Comparison of ENCODE assay signal across 12 cellular contexts in the genomic region with DNA sequence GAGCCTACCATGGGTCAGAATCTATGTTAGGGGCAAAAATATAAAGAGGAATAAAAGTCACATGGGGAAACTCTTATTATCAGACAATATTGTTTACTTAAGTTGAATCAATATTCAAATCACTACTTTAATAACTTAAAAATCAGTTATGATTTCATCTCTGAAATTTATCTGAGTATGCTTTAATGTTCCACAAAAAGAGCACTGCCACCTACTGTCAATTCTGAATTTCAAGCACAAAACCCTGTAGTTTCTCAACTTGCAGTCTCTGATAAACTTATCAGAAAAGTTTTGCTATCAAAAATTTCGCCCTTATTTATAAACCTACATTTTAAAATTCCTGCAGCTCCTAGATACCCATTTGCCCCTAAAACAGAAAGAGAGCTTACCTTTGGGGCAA. TPM values are rescaled to one million over a fixed set of nuclear protein-coding genes. Genes with fewer than 3 reads are reported as not detected.
DNase-seq lines count a peak whose midpoint lies in the region; ATAC-seq and TF ChIP-seq lines count a peak whose summit lies in the region.
"Had no signal": no experiment of that assay in that cellular context is flagged by ENCODE, and none has a peak within 500 bp of the region (broad histone marks: within the 10 kb centered on the region; RNA-seq: fewer than 3 reads in every experiment).

No MANE protein-coding gene starts in this region.

- TF ChIP-seq CTCF in BJ (IDR thresholded peaks at IDR 0.05; ENCODE audit: insufficient read depth, low read depth, low read length) = peak; percentile 27; the same call in 1 of the 2 replicates
- peak; percentile 12 to 42 (median 19); a peak in 2 of 6 replicates for TF ChIP-seq CTCF in HCT116 (IDR thresholded peaks at IDR 0.05 in 2 of 3, conservative IDR thresholded peaks at IDR 0.05 in 1 of 3; ENCODE audit: borderline replicate concordance in 1 of 3, insufficient read depth in 1 of 3, low read depth in 2 of 3, low read length in 2 of 3)
- TF ChIP-seq CTCF in esophagus squamous epithelium (IDR thresholded peaks at IDR 0.05) = peak in 2 of 6 experiments; percentile 20 to 29

- H3K9me3 ChIP-seq in HCT116 (ENCODE audit: control insufficient read depth in 1 of 2, insufficient read depth in 1 of 2, low read depth in 1 of 2, low read length in 2 of 2) (no peaks in the 10 kb centered on the region), esophagus squamous epithelium (no peaks in the 10 kb centered on the region)

- H3K27me3 ChIP-seq in BJ (ENCODE audit: control insufficient read depth, insufficient read depth, low read length) (no peaks in the 10 kb centered on the region), HCT116 (ENCODE audit: insufficient read depth, low read length) (no peaks in the 10 kb centered on the region), esophagus squamous epithelium (no peaks in the 10 kb centered on the region)

- WGBS in esophagus squamous epithelium, 2 donors = 65 to 96% methylated on average over 1 of the region's 1 CpG

- no peak overlapping the region for H3K4me2 ChIP-seq in HCT116 (ENCODE audit: low read length)

- intact Hi-C loops in HCT116 (cut with micrococcal nuclease) (no loop called here), esophagus squamous epithelium (cut with DNase I) (no loop called here)

- H3K36me3 ChIP-seq in BJ (ENCODE audit: control insufficient read depth, insufficient read depth, low read length) (peaks cover 7% of the 10 kb centered on the region; the same call in 1 of the 2 replicates), HCT116 (ENCODE audit: control insufficient read depth in 1 of 2, insufficient read depth in 2 of 2, low read length in 2 of 2) (peaks cover 8 to 15% of the 10 kb centered on the region in 2 experiments), esophagus squamous epithelium (peaks cover 0 to 83% (median 0%) of the 10 kb centered on the region in 3 donors)

- POLR2A ChIA-PET in BJ (lab: Charles Lee) (no interaction called here), HCT116 (lab: Charles Lee) (no interaction called here)

- no peaks in the 10 kb centered on the region for H3K9me2 ChIP-seq in HCT116 (ENCODE audit: insufficient read depth)

- no TSS peak for BruUV-seq in HCT116 (replicated peaks; lab: Mats Ljungman, UMichigan)

- peak; percentile 29 for TF ChIP-seq RAD21 in HCT116 (IDR thresholded peaks at IDR 0.05; ENCODE audit: low read depth)

- peaks cover 4% of the 10 kb centered on the region; the same call in 1 of the 2 replicates for H4K20me1 ChIP-seq in HCT116 (ENCODE audit: insufficient read depth)

- CTCF ChIA-PET in BJ (lab: Yijun Ruan, JAX) (interaction anchor here (0.7 kb wide), 2 partner anchors 10 to 36 kb away, joined by 3 read pairs; no protein-coding TSS in a partner anchor), HCT116 (lab: Charles Lee) (no interaction called here)

- ATAC-seq in HCT116 = no peak
- no peak for ATAC-seq in HG02588 (IDR thresholded peaks at IDR 0.05; ENCODE audit: unreplicated experiment)
- no peak for ATAC-seq in stimulated activated memory B cell treated with anti-CD40 and anti-IgM and Interleukin-4, amounts not matched to agents 10 μg/mL and 1 μg/mL and 100 μg/mL, for 72 hours
- ATAC-seq: WTC11 had no signal

- peaks cover 32% of the 10 kb centered on the region for H3K79me2 ChIP-seq in HCT116 (ENCODE audit: insufficient read depth, low read length)

- H3K27me3 Mint-ChIP-seq in stimulated activated memory B cell treated with anti-CD40 and anti-IgM and Interleukin-4, amounts not matched to agents 10 μg/mL and 1 μg/mL and 100 μg/mL, for 72 hours = no peaks in the 10 kb centered on the region

- RAD21 ChIA-PET in HCT116 (lab: Charles Lee; ENCODE audit: low non-redundant PET in 1 of 2, low total read pairs in 2 of 2, uncharacterized antibody in 2 of 2, unreplicated experiment in 2 of 2) = no interaction called here

- no peak overlapping the region for H3K27ac ChIP-seq in HCT116 (ENCODE audit: low read depth, low read length)
- H3K27ac ChIP-seq in esophagus squamous epithelium = no peak overlapping the region
- H3K27ac ChIP-seq: skin epidermis had no signal

- H3K36me3 Mint-ChIP-seq in stimulated activated memory B cell treated with anti-CD40 and anti-IgM and Interleukin-4, amounts not matched to agents 10 μg/mL and 1 μg/mL and 100 μg/mL, for 72 hours = peaks cover 24% of the 10 kb centered on the region

- H3K4me1 ChIP-seq in HCT116 (ENCODE audit: control insufficient read depth in 1 of 2, insufficient read depth in 2 of 2, low read length in 2 of 2) = peaks cover 15 to 19% of the 10 kb centered on the region in 2 experiments
- peaks cover 0 to 11% (median 8%) of the 10 kb centered on the region in 3 donors for H3K4me1 ChIP-seq in esophagus squamous epithelium

- no peak overlapping the region for H2AFZ ChIP-seq in HCT116 (ENCODE audit: low read depth, low read length, poor library complexity, severe bottlenecking)

- H3K9me3 Mint-ChIP-seq in stimulated activated memory B cell treated with anti-CD40 and anti-IgM and Interleukin-4, amounts not matched to agents 10 μg/mL and 1 μg/mL and 100 μg/mL, for 72 hours = peaks cover 2% of the 10 kb centered on the region
- H3K9me3 Mint-ChIP-seq: WTC11 had no signal

- no peaks in the 10 kb centered on the region for H3K4me1 Mint-ChIP-seq in stimulated activated memory B cell treated with anti-CD40 and anti-IgM and Interleukin-4, amounts not matched to agents 10 μg/mL and 1 μg/mL and 100 μg/mL, for 72 hours
- H3K4me1 Mint-ChIP-seq: WTC11 had no signal

- DNase-seq in BJ (ENCODE audit: low read depth) (no peak), HCT116 (ENCODE audit: low read depth, low spot score) (no peak), amniotic epithelial cell (ENCODE audit: low read depth) (peak; percentile 16), lung microvascular endothelial cell (ENCODE audit: low read depth in 2 of 2) (peak; percentile 8 to 30), esophagus squamous epithelium (lab: John Stamatoyannopoulos, UW) (no peak)
- DNase-seq in stimulated activated CD4-positive, alpha-beta T cell treated with anti-CD3 and anti-CD28 coated beads, Interleukin-4, amount 100 ng/mL, for 24 hours = no peak
- DNase-seq: midbrain, NCI-H2081 had no signal

- H3K4me3 Mint-ChIP-seq in stimulated activated memory B cell treated with anti-CD40 and anti-IgM and Interleukin-4, amounts not matched to agents 10 μg/mL and 1 μg/mL and 100 μg/mL, for 72 hours = no peak overlapping the region
- H3K4me3 Mint-ChIP-seq: WTC11 had no signal

- H3K27ac Mint-ChIP-seq in stimulated activated memory B cell treated with anti-CD40 and anti-IgM and Interleukin-4, amounts not matched to agents 10 μg/mL and 1 μg/mL and 100 μg/mL, for 72 hours = no peak overlapping the region
- H3K27ac Mint-ChIP-seq: WTC11 had no signal

- no peak for TF ChIP-seq POLR2A in HCT116 (IDR thresholded peaks at IDR 0.05; ENCODE audit: borderline replicate concordance, extremely low read depth, insufficient read depth, insufficient read length)
- no peak for TF ChIP-seq POLR2A in esophagus squamous epithelium (IDR thresholded peaks at IDR 0.05)

- no peak overlapping the region for H3K4me3 ChIP-seq in BJ (ENCODE audit: low read depth, low read length)
- no peak overlapping the region for H3K4me3 ChIP-seq in HCT116 (replicated peaks in 1 of 2; ENCODE audit: low read depth in 1 of 2, low read length in 2 of 2)
- no peak overlapping the region for H3K4me3 ChIP-seq in esophagus squamous epithelium
- H3K4me3 ChIP-seq: skin epidermis had no signal

- H3K9ac ChIP-seq in HCT116 (ENCODE audit: low read length) = no peak overlapping the region

TF ChIP-seq in HCT116, 20 proteins besides CTCF, POLR2A, EP300 and RAD21 (continues in another document):
- no peak for TF ChIP-seq CEBPB (IDR thresholded peaks at IDR 0.05; ENCODE audit: low read depth)
- TF ChIP-seq CBX3 (IDR thresholded peaks at IDR 0.05; ENCODE audit: low read depth) = no peak
- TF ChIP-seq, protein P1, sequence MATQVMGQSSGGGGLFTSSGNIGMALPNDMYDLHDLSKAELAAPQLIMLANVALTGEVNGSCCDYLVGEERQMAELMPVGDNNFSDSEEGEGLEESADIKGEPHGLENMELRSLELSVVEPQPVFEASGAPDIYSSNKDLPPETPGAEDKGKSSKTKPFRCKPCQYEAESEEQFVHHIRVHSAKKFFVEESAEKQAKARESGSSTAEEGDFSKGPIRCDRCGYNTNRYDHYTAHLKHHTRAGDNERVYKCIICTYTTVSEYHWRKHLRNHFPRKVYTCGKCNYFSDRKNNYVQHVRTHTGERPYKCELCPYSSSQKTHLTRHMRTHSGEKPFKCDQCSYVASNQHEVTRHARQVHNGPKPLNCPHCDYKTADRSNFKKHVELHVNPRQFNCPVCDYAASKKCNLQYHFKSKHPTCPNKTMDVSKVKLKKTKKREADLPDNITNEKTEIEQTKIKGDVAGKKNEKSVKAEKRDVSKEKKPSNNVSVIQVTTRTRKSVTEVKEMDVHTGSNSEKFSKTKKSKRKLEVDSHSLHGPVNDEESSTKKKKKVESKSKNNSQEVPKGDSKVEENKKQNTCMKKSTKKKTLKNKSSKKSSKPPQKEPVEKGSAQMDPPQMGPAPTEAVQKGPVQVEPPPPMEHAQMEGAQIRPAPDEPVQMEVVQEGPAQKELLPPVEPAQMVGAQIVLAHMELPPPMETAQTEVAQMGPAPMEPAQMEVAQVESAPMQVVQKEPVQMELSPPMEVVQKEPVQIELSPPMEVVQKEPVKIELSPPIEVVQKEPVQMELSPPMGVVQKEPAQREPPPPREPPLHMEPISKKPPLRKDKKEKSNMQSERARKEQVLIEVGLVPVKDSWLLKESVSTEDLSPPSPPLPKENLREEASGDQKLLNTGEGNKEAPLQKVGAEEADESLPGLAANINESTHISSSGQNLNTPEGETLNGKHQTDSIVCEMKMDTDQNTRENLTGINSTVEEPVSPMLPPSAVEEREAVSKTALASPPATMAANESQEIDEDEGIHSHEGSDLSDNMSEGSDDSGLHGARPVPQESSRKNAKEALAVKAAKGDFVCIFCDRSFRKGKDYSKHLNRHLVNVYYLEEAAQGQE (IDR thresholded peaks at IDR 0.05; ENCODE audit: low read depth) = no peak
- no peak for TF ChIP-seq EGR1 (IDR thresholded peaks at IDR 0.05; ENCODE audit: low read depth)
- TF ChIP-seq ZNF274 (IDR thresholded peaks at IDR 0.05; ENCODE audit: low read depth, low read length) = no peak

RNA-seq across cellular contexts. Expression of a gene that starts 47.3 kb away (rescaled TPM):
- polyA plus RNA-seq in BJ (2011; rRNA removed) = 23.4 and 56.3 TPM in 2 replicates
- polyA minus RNA-seq in BJ (2011; rRNA and poly(A)+ RNA removed) = 22.8 and 33.0 TPM in 2 replicates
- total RNA-seq in HCT116 (2021; ENCODE audit: unreplicated experiment) (131 TPM), lung microvascular endothelial cell (82.1 and 93.7 TPM in 2 replicates), esophagus squamous epithelium (10 to 100 TPM; 35.3 to 62.9 (median 51.7) TPM)
- polyA plus RNA-seq in HCT116 (2012) = 36.4 and 47.0 TPM in 2 replicates

Comparison
In these comparisons a context has a peak if more than half of its experiments do, and no peak if none do; other contexts are left out.
1. DNase-seq: peak in amniotic epithelial cell (single experiment) and lung microvascular endothelial cell (2 of 2); none in BJ (single experiment), HCT116 (single experiment), stimulated activated CD4-positive, alpha-beta T cell treated with anti-CD3 and anti-CD28 coated beads, Interleukin-4, amount 100 ng/mL, for 24 hours (single experiment) and esophagus squamous epithelium (single experiment).